In genomic region chr5:24633705-24634325, GRCh38 we compare ENCODE assay signal across 8 cellular contexts. TPM values are rescaled to one million over a fixed set of nuclear protein-coding genes. Genes with fewer than 3 reads are reported as not detected.
DNase-seq lines count a peak whose midpoint lies in the region; ATAC-seq, FAIRE-seq and TF ChIP-seq lines count a peak whose summit lies in the region.

No MANE protein-coding gene starts in this region.

- no peaks in the 10 kb centered on the region for H3K27me3 Mint-ChIP-seq in mesothelial cell of epicardium (ENCODE audit: low read depth)
- H3K27me3 Mint-ChIP-seq in activated T-helper 17 cell treated with anti-CD3 and anti-CD28 coated beads, Interleukin-2, amount 50 U/mL, for 72 hours = no peaks in the 10 kb centered on the region

- H3K36me3 Mint-ChIP-seq in mesothelial cell of epicardium = peaks cover 10% of the 10 kb centered on the region
- H3K36me3 Mint-ChIP-seq in activated T-helper 17 cell treated with anti-CD3 and anti-CD28 coated beads, Interleukin-2, amount 50 U/mL, for 72 hours (ENCODE audit: low read depth) = no peaks in the 10 kb centered on the region

- FAIRE-seq in G401.6 (lab: Jason Lieb, UNC) = peak; percentile 91

- H3K9me3 Mint-ChIP-seq in mesothelial cell of epicardium = peaks cover 7% of the 10 kb centered on the region
- H3K9me3 Mint-ChIP-seq in activated T-helper 17 cell treated with anti-CD3 and anti-CD28 coated beads, Interleukin-2, amount 50 U/mL, for 72 hours = peaks cover 4% of the 10 kb centered on the region

- DNase-seq in NCI-H2227 treated with DMSO at 0.1 percent for 48 hours (lab: John Stamatoyannopoulos, UW) = peak; percentile 39
- DNase-seq in breast epithelium (ENCODE audit: low spot score in 2 of 2) = no peak
- no peak for DNase-seq in mesothelial cell of epicardium (ENCODE audit: low spot score in 2 of 2, unreplicated experiment in 2 of 2)
- DNase-seq in middle frontal gyrus (ENCODE audit: extremely low spot score, low spot score) = no peak

- no peaks in the 10 kb centered on the region for H3K36me3 ChIP-seq in breast epithelium

- ATAC-seq in HG02798 (IDR thresholded peaks at IDR 0.05; ENCODE audit: poor library complexity, unreplicated experiment) (peak; percentile 60), GM19452 (IDR thresholded peaks at IDR 0.05; ENCODE audit: unreplicated experiment) (no peak)
- no peak for ATAC-seq in activated T-helper 17 cell treated with anti-CD3 and anti-CD28 coated beads, Interleukin-2, amount 50 U/mL, for 72 hours (replicated peaks)

- intact Hi-C loops in breast epithelium (cut with DNase I; ENCODE audit: low total_unique reads) = no loop called here

- H3K9me3 ChIP-seq in breast epithelium = no peaks in the 10 kb centered on the region

- peak; percentile 17 to 48 (median 42) for TF ChIP-seq CTCF in breast epithelium (IDR thresholded peaks at IDR 0.05)
- peak; percentile 97 for TF ChIP-seq CTCF in mesothelial cell of epicardium (IDR thresholded peaks at IDR 0.05; ENCODE audit: unreplicated experiment)

- H3K27ac Mint-ChIP-seq in mesothelial cell of epicardium = peak overlapping the region; percentile 93
- no peak overlapping the region for H3K27ac Mint-ChIP-seq in activated T-helper 17 cell treated with anti-CD3 and anti-CD28 coated beads, Interleukin-2, amount 50 U/mL, for 72 hours

- no peak overlapping the region for H3K4me3 ChIP-seq in breast epithelium

- H3K4me3 Mint-ChIP-seq in mesothelial cell of epicardium = peak overlapping the region; percentile 48
- no peak overlapping the region for H3K4me3 Mint-ChIP-seq in activated T-helper 17 cell treated with anti-CD3 and anti-CD28 coated beads, Interleukin-2, amount 50 U/mL, for 72 hours

- H3K4me1 ChIP-seq in breast epithelium = no peaks in the 10 kb centered on the region

- TF ChIP-seq POLR2A in breast epithelium (IDR thresholded peaks at IDR 0.05) = no peak

- no peak overlapping the region for H3K27ac ChIP-seq in breast epithelium

- no peaks in the 10 kb centered on the region for H3K27me3 ChIP-seq in breast epithelium

- peaks cover 55% of the 10 kb centered on the region for H3K4me1 Mint-ChIP-seq in mesothelial cell of epicardium
- no peaks in the 10 kb centered on the region for H3K4me1 Mint-ChIP-seq in activated T-helper 17 cell treated with anti-CD3 and anti-CD28 coated beads, Interleukin-2, amount 50 U/mL, for 72 hours

RNA-seq across cellular contexts. Expression of gene CDH10, which starts 11.0 kb away (rescaled TPM):
- total RNA-seq in breast epithelium = not detected
- total RNA-seq in mesothelial cell of epicardium = 24.3 to 26.0 TPM (median 25.4 TPM) in 3 replicates
- total RNA-seq in activated T-helper 17 cell treated with anti-CD3 and anti-CD28 coated beads, Interleukin-2, amount 50 U/mL, for 72 hours = not detected

Comparison
In these comparisons a context has a peak if more than half of its experiments do, and no peak if none do; other contexts are left out.
1. RNA of gene CDH10, which starts 11.0 kb away (total RNA-seq): 24.3 to 26.0 TPM in mesothelial cell of epicardium; not detected in breast epithelium and not detected in activated T-helper 17 cell treated with anti-CD3 and anti-CD28 coated beads, Interleukin-2, amount 50 U/mL, for 72 hours; every median in the first group is over 10 times any median in the second.